ENCODE assay signal across 8 cellular contexts in genomic region chr11:66313321-66314185, GRCh38. TPM values are rescaled to one million over a fixed set of nuclear protein-coding genes. Genes with fewer than 3 reads are reported as not detected.
DNase-seq lines count a peak whose midpoint lies in the region; ATAC-seq, FAIRE-seq and TF ChIP-seq lines count a peak whose summit lies in the region.

No MANE protein-coding gene starts in this region.

- in situ Hi-C loops in K562 (cut with MboI): no loop called here

- WGBS in K562 (ENCODE audit: insufficient coverage, low coverage, missing lambda C conversion rate): 66% methylated on average over 21 of the region's 38 CpGs
- 70% methylated on average over 38 of the region's 38 CpGs for WGBS in thymus

- H3K4me1 ChIP-seq in K562 (replicated peaks in 1 of 2; ENCODE audit: control insufficient read depth in 2 of 2, insufficient read depth in 2 of 2, low read length in 2 of 2) (peaks cover 23 to 73% of the 10 kb centered on the region in 2 experiments), thymus (ENCODE audit: control insufficient read depth, insufficient read depth, low read length) (peaks cover 34% of the 10 kb centered on the region)

- H3K27me3 ChIP-seq in K562 (ENCODE audit: control insufficient read depth in 2 of 2, insufficient read depth in 2 of 2, low read length in 2 of 2) (no peaks in the 10 kb centered on the region), thymus (ENCODE audit: control insufficient read depth, insufficient read depth) (no peaks in the 10 kb centered on the region)

- intact Hi-C loops in K562 (cut with micrococcal nuclease): loop anchor here (2.0 kb wide), 1 partner anchor 75 kb away; no protein-coding TSS in a partner anchor

- peak overlapping the region; percentile 73 for H3K4me2 ChIP-seq in K562 (ENCODE audit: insufficient read depth, low read length)

- ATAC-seq in K562: no peak
- ATAC-seq in activated CD4-positive, CD25-positive, alpha-beta regulatory T cell treated with anti-CD3 and anti-CD28 coated beads, Interleukin-2, amount 50 U/mL, for 24 hours: no peak

- no peaks in the 10 kb centered on the region for H3K9me1 ChIP-seq in K562 (ENCODE audit: control insufficient read depth, insufficient read depth, low read length)

- H3K4me3 ChIP-seq in K562: peak overlapping the region; percentile 49
- H3K4me3 ChIP-seq in thymus (ENCODE audit: low read length): peak overlapping the region; percentile 41

- no peak for TF ChIP-seq POLR2A in K562 (conservative IDR thresholded peaks at IDR 0.05)

- TF ChIP-seq EP300 in K562 (IDR thresholded peaks at IDR 0.05; ENCODE audit: low read length): no peak

- no peaks in the 10 kb centered on the region for H3K36me3 ChIP-seq in K562 (ENCODE audit: control insufficient read depth, insufficient read depth, low read length)
- no peaks in the 10 kb centered on the region for H3K36me3 ChIP-seq in thymus (ENCODE audit: control insufficient read depth, insufficient read depth)

- TF ChIP-seq CTCF in K562 (IDR thresholded peaks at IDR 0.05 in 2 of 3, conservative IDR thresholded peaks at IDR 0.05 in 1 of 3; ENCODE audit: insufficient read depth in 2 of 3, low read depth in 1 of 3, low read length in 3 of 3): peak in 2 of 3 experiments; percentile 2 to 26; a peak in 1 of 6 replicates

- H2AFZ ChIP-seq in K562 (ENCODE audit: low read depth, low read length): peak overlapping the region; percentile 90

- no peaks in the 10 kb centered on the region for H3K79me2 ChIP-seq in K562 (ENCODE audit: control insufficient read depth, insufficient read depth, low read length)

- no peak for TF ChIP-seq RAD21 in K562 (CRISPR knock-in tag; conservative IDR thresholded peaks at IDR 0.05 in 1 of 2, IDR thresholded peaks at IDR 0.05 in 1 of 2)

- peak overlapping the region; percentile 37 to 87; a peak in 3 of 4 replicates for H3K9ac ChIP-seq in K562 (ENCODE audit: insufficient read depth in 1 of 2, low read depth in 2 of 2, low read length in 2 of 2)

- H3K27ac ChIP-seq in K562 (ENCODE audit: extremely low read depth, low read depth, low read length): peak overlapping the region; percentile 60; the same call in 2 of the 3 replicates
- H3K27ac ChIP-seq in thymus (ENCODE audit: low read depth): peak overlapping the region; percentile 97

- POLR2A ChIA-PET in K562 (lab: Yijun Ruan, JAX) (interaction anchor here (0.5 to 2.6 kb wide), 8 partner anchors 8 to 929 kb away, joined by 3 to 16 read pairs (median 4); partner anchors contain the start of genes PELI3 and YIF1A), HEK293T (lab: Yijun Ruan, JAX) (interaction anchor here (1.1 to 3.2 kb wide), 5 partner anchors 9 to 32 kb away, joined by 4 to 36 read pairs (median 5); partner anchors contain the start of genes B4GAT1, BRMS1, TMEM151A and YIF1A)

- H4K20me1 ChIP-seq in K562 (replicated peaks; ENCODE audit: control insufficient read depth, insufficient read depth, low read length): no peaks in the 10 kb centered on the region

- CTCF ChIA-PET in K562 (lab: Yijun Ruan, JAX; ENCODE audit: low intra/inter-chr PET ratio): interaction anchor here (1.1 kb wide), 1 partner anchor 364 kb away, joined by 4 read pairs; the partner anchor contains the start of gene RBM4B
- CTCF ChIA-PET in HEK293T (lab: Yijun Ruan, JAX): interaction anchor here (0.6 to 3.9 kb wide), 8 partner anchors 8 to 72 kb away, joined by 3 to 31 read pairs (median 14); partner anchors contain the start of gene RIN1

- no TSS peak for BruUV-seq in K562 (replicated peaks; lab: Mats Ljungman, UMichigan)

- H3K9me3 ChIP-seq in K562 (replicated peaks; ENCODE audit: control insufficient read depth, insufficient read depth, low read depth, low read length) (no peaks in the 10 kb centered on the region), thymus (ENCODE audit: control insufficient read depth) (no peaks in the 10 kb centered on the region)

- peak; percentile 76 for DNase-seq in NCI-H82 (lab: John Stamatoyannopoulos, UW)
- no peak for DNase-seq in NCI-H82 treated with DMSO at 0.1 percent for 48 hours (lab: John Stamatoyannopoulos, UW; ENCODE audit: unreplicated experiment)
- DNase-seq in K562 (ENCODE audit: extremely low read depth in 1 of 4, low spot score in 3 of 4): peak in 2 of 4 experiments; percentile 45 to 49
- DNase-seq in left kidney (ENCODE audit: low read depth, low spot score): peak; percentile 78
- no peak for DNase-seq in HEK293T (ENCODE audit: extremely low spot score)
- DNase-seq in HK-2 (ENCODE audit: unreplicated experiment): no peak

- FAIRE-seq in K562 (lab: Jason Lieb, UNC): no peak

RNA-seq across cellular contexts. Expression of gene CD248, which starts 3.3 kb away (rescaled TPM):
- not detected in 2 replicates for total RNA-seq in K562 (2011; cell fraction: chromatin; rRNA removed; ENCODE audit: low replicate concordance)
- total RNA-seq in K562 (2011; cell fraction: nucleolus; rRNA removed): not detected in 2 replicates
- total RNA-seq in K562 (2011; cell fraction: nucleoplasm; rRNA removed): not detected in 2 replicates
- total RNA-seq in K562 (2014; rRNA removed) (not detected in 2 replicates), K562 (2014; rRNA removed; fragmentation: Illumina TruSeq; extraction: Trizol) (not detected in 2 replicates), K562 (2015; rRNA removed; fragmentation: Illumina TruSeq; extraction: Trizol) (not detected in 2 replicates), K562 (2021) (0.09 and 0.20 TPM in 2 replicates)
- polyA plus RNA-seq in K562 (2011; rRNA removed) (not detected in 2 replicates), K562 (2014; fragmentation: Illumina TruSeq; extraction: Trizol) (not detected in 2 replicates), K562 (2014; fragmentation: Nextera tagmentation; extraction: Ambion mirVana) (not detected), K562 (2014; rRNA removed) (not detected in 2 replicates), thymus (7.7 TPM)
- polyA plus RNA-seq in K562 (2011; cell fraction: cytosol; rRNA removed): not detected in 2 replicates
- polyA plus RNA-seq in K562 (2011; cell fraction: nucleus; rRNA removed): not detected in 2 replicates
- 0.04 TPM in 1 of 2 replicates, not detected in the other for polyA plus RNA-seq in K562 (2012)
- polyA minus RNA-seq in K562 (2011; rRNA and poly(A)+ RNA removed): not detected in 2 replicates
- polyA minus RNA-seq in K562 (2011; cell fraction: cytosol; rRNA and poly(A)+ RNA removed): not detected in 2 replicates
- polyA minus RNA-seq in K562 (2011; cell fraction: nucleus; rRNA and poly(A)+ RNA removed): not detected in 2 replicates

RNA-seq across cellular contexts. Expression of gene TMEM151A, which starts 21.9 kb away (rescaled TPM):
- not detected in 2 replicates for total RNA-seq in K562 (2011; cell fraction: chromatin; rRNA removed; ENCODE audit: low replicate concordance)
- total RNA-seq in K562 (2011; cell fraction: nucleolus; rRNA removed): not detected in 2 replicates
- not detected in 2 replicates for total RNA-seq in K562 (2011; cell fraction: nucleoplasm; rRNA removed)
- total RNA-seq in K562 (2014; rRNA removed) (not detected in 2 replicates), K562 (2014; rRNA removed; fragmentation: Illumina TruSeq; extraction: Trizol) (not detected in 2 replicates), K562 (2015; rRNA removed; fragmentation: Illumina TruSeq; extraction: Trizol) (not detected in 2 replicates), K562 (2021) (not detected in 2 replicates)
- polyA plus RNA-seq in K562 (2011; rRNA removed) (not detected in 2 replicates), K562 (2014; fragmentation: Illumina TruSeq; extraction: Trizol) (not detected in 2 replicates), K562 (2014; fragmentation: Nextera tagmentation; extraction: Ambion mirVana) (not detected), K562 (2014; rRNA removed) (not detected in 2 replicates), thymus (0.02 TPM)
- polyA plus RNA-seq in K562 (2011; cell fraction: cytosol; rRNA removed): 0.01 TPM in 1 of 2 replicates, not detected in the other
- not detected in 2 replicates for polyA plus RNA-seq in K562 (2011; cell fraction: nucleus; rRNA removed)
- polyA plus RNA-seq in K562 (2012): not detected in 2 replicates
- polyA minus RNA-seq in K562 (2011; rRNA and poly(A)+ RNA removed): not detected in 2 replicates
- polyA minus RNA-seq in K562 (2011; cell fraction: cytosol; rRNA and poly(A)+ RNA removed): not detected in 2 replicates
- polyA minus RNA-seq in K562 (2011; cell fraction: nucleus; rRNA and poly(A)+ RNA removed): 0.13 TPM in 1 of 2 replicates, not detected in the other

RNA-seq across cellular contexts. Expression of gene RIN1, which starts 22.7 kb away (rescaled TPM):
- total RNA-seq in K562 (2011; cell fraction: chromatin; rRNA removed; ENCODE audit: low replicate concordance): 0.74 and 1.8 TPM in 2 replicates
- 0.79 and 1.2 TPM in 2 replicates for total RNA-seq in K562 (2011; cell fraction: nucleolus; rRNA removed)
- total RNA-seq in K562 (2011; cell fraction: nucleoplasm; rRNA removed): 1.1 and 1.2 TPM in 2 replicates
- total RNA-seq in K562 (2014; rRNA removed) (0.73 and 0.90 TPM in 2 replicates), K562 (2014; rRNA removed; fragmentation: Illumina TruSeq; extraction: Trizol) (0.25 TPM in 1 of 2 replicates, not detected in the other), K562 (2015; rRNA removed; fragmentation: Illumina TruSeq; extraction: Trizol) (0.34 and 0.47 TPM in 2 replicates), K562 (2021) (0.40 and 1.2 TPM in 2 replicates)
- polyA plus RNA-seq in K562 (2011; rRNA removed) (0.20 and 0.35 TPM in 2 replicates), K562 (2014; fragmentation: Illumina TruSeq; extraction: Trizol) (0.36 and 0.43 TPM in 2 replicates), K562 (2014; fragmentation: Nextera tagmentation; extraction: Ambion mirVana) (under 1 TPM in 1 of 2 experiments, not detected in 1; 0.01 TPM), K562 (2014; rRNA removed) (0.26 and 0.48 TPM in 2 replicates), thymus (5.8 TPM)
- 0.21 and 1.2 TPM in 2 replicates for polyA plus RNA-seq in K562 (2011; cell fraction: cytosol; rRNA removed)
- polyA plus RNA-seq in K562 (2011; cell fraction: nucleus; rRNA removed): 2.0 and 3.7 TPM in 2 replicates
- 0.76 and 1.3 TPM in 2 replicates for polyA plus RNA-seq in K562 (2012)
- 0.15 TPM in 1 of 2 replicates, not detected in the other for polyA minus RNA-seq in K562 (2011; rRNA and poly(A)+ RNA removed)
- 0.29 and 1.3 TPM in 2 replicates for polyA minus RNA-seq in K562 (2011; cell fraction: cytosol; rRNA and poly(A)+ RNA removed)
- polyA minus RNA-seq in K562 (2011; cell fraction: nucleus; rRNA and poly(A)+ RNA removed): 0.67 and 1.2 TPM in 2 replicates

RNA-seq across cellular contexts. Expression of gene YIF1A, which starts 24.6 kb away (rescaled TPM):
- 49.3 and 178 TPM in 2 replicates for total RNA-seq in K562 (2011; cell fraction: chromatin; rRNA removed; ENCODE audit: low replicate concordance)
- 331 and 338 TPM in 2 replicates for total RNA-seq in K562 (2011; cell fraction: nucleolus; rRNA removed)
- total RNA-seq in K562 (2011; cell fraction: nucleoplasm; rRNA removed): 162 and 163 TPM in 2 replicates
- total RNA-seq in K562 (2014; rRNA removed): 121 and 158 TPM in 2 replicates
- 29.4 and 39.3 TPM in 2 replicates for total RNA-seq in K562 (2014; rRNA removed; fragmentation: Illumina TruSeq; extraction: Trizol)
- 44.8 and 51.6 TPM in 2 replicates for total RNA-seq in K562 (2015; rRNA removed; fragmentation: Illumina TruSeq; extraction: Trizol)
- 108 and 120 TPM in 2 replicates for total RNA-seq in K562 (2021)
- polyA plus RNA-seq in K562 (2011; rRNA removed): 77.2 and 108 TPM in 2 replicates
- 234 and 367 TPM in 2 replicates for polyA plus RNA-seq in K562 (2011; cell fraction: cytosol; rRNA removed)
- polyA plus RNA-seq in K562 (2011; cell fraction: nucleus; rRNA removed): 162 and 217 TPM in 2 replicates
- polyA plus RNA-seq in K562 (2012): 106 and 144 TPM in 2 replicates
- 111 and 119 TPM in 2 replicates for polyA plus RNA-seq in K562 (2014; fragmentation: Illumina TruSeq; extraction: Trizol)
- polyA plus RNA-seq in K562 (2014; fragmentation: Nextera tagmentation; extraction: Ambion mirVana): 10 to 100 TPM in 1 of 2 experiments, 1 to 10 TPM in 1; 8.6 to 33.6 TPM
- polyA plus RNA-seq in K562 (2014; rRNA removed): 83.6 and 96.7 TPM in 2 replicates
- polyA minus RNA-seq in K562 (2011; rRNA and poly(A)+ RNA removed): 84.7 and 117 TPM in 2 replicates
- 120 and 144 TPM in 2 replicates for polyA minus RNA-seq in K562 (2011; cell fraction: cytosol; rRNA and poly(A)+ RNA removed)
- 46.6 and 57.5 TPM in 2 replicates for polyA minus RNA-seq in K562 (2011; cell fraction: nucleus; rRNA and poly(A)+ RNA removed)
- 57.3 TPM for polyA plus RNA-seq in thymus

RNA-seq across cellular contexts. Expression of gene BRMS1, which starts 31.4 kb away (rescaled TPM):
- total RNA-seq in K562 (2011; cell fraction: chromatin; rRNA removed; ENCODE audit: low replicate concordance): 15.8 and 32.2 TPM in 2 replicates
- 24.8 and 25.1 TPM in 2 replicates for total RNA-seq in K562 (2011; cell fraction: nucleolus; rRNA removed)
- 14.6 and 20.0 TPM in 2 replicates for total RNA-seq in K562 (2011; cell fraction: nucleoplasm; rRNA removed)
- total RNA-seq in K562 (2014; rRNA removed) (76.9 and 78.8 TPM in 2 replicates), K562 (2014; rRNA removed; fragmentation: Illumina TruSeq; extraction: Trizol) (23.2 and 31.8 TPM in 2 replicates), K562 (2015; rRNA removed; fragmentation: Illumina TruSeq; extraction: Trizol) (59.9 and 65.3 TPM in 2 replicates), K562 (2021) (47.4 and 47.6 TPM in 2 replicates)
- polyA plus RNA-seq in K562 (2011; rRNA removed) (29.3 and 33.4 TPM in 2 replicates), K562 (2014; fragmentation: Illumina TruSeq; extraction: Trizol) (33.3 and 44.6 TPM in 2 replicates), K562 (2014; fragmentation: Nextera tagmentation; extraction: Ambion mirVana) (1 to 10 TPM; 2.2 to 4.5 TPM), K562 (2014; rRNA removed) (65.5 and 67.8 TPM in 2 replicates), thymus (63.0 TPM)
- polyA plus RNA-seq in K562 (2011; cell fraction: cytosol; rRNA removed): 31.7 and 54.1 TPM in 2 replicates
- polyA plus RNA-seq in K562 (2011; cell fraction: nucleus; rRNA removed): 33.9 and 46.0 TPM in 2 replicates
- 41.0 and 43.8 TPM in 2 replicates for polyA plus RNA-seq in K562 (2012)
- 10.6 and 12.7 TPM in 2 replicates for polyA minus RNA-seq in K562 (2011; rRNA and poly(A)+ RNA removed)
- polyA minus RNA-seq in K562 (2011; cell fraction: cytosol; rRNA and poly(A)+ RNA removed): 6.5 and 12.8 TPM in 2 replicates
- 7.0 and 10.6 TPM in 2 replicates for polyA minus RNA-seq in K562 (2011; cell fraction: nucleus; rRNA and poly(A)+ RNA removed)

Comparison
In these comparisons a context has a peak if more than half of its experiments do, and no peak if none do; other contexts are left out.
1. DNase-seq: peak in NCI-H82 (single experiment) and left kidney (single experiment); none in NCI-H82 treated with DMSO at 0.1 percent for 48 hours (single experiment), HEK293T (single experiment) and HK-2 (single experiment).